9 cellular contexts compared by ENCODE assay signal in genomic region chr2:7430869-7431641, GRCh38.
DNase-seq lines count a peak whose midpoint lies in the region; ATAC-seq, FAIRE-seq and TF ChIP-seq lines count a peak whose summit lies in the region.
"Had no signal": no experiment of that assay in that cellular context is flagged by ENCODE, and none has a peak within 500 bp of the region (broad histone marks: within the 10 kb centered on the region; RNA-seq: fewer than 3 reads in every experiment).

No MANE protein-coding gene starts in this region.

- SMC1A ChIA-PET in GM12878 (lab: Charles Lee; ENCODE audit: uncharacterized antibody, unreplicated experiment), result interaction anchor here (0.9 to 1.2 kb wide), 3 partner anchors 94 to 1251 kb away, joined by 3 to 4 read pairs (median 3); no protein-coding TSS in a partner anchor

- BruUV-seq in GM12878 (replicated peaks; lab: Mats Ljungman, UMichigan), result no TSS peak

- TF ChIP-seq EP300 in GM12878 (IDR thresholded peaks at IDR 0.05; ENCODE audit: borderline replicate concordance in 1 of 2, control insufficient read depth in 1 of 2, low read depth in 2 of 2, low read length in 2 of 2), result peak in 1 of 2 experiments; percentile 41; a peak in 1 of 4 replicates

- H2AFZ ChIP-seq in GM12878 (ENCODE audit: control insufficient read depth, low read depth, low read length), result peak overlapping the region; percentile 53

- peak overlapping the region; percentile 53 for H3K4me3 ChIP-seq in GM12878
- peak overlapping the region; percentile 31 to 39 for H3K4me3 ChIP-seq in left lung

- TF ChIP-seq POLR2A in GM12878 (IDR thresholded peaks at IDR 0.05; ENCODE audit: low read depth, low read length), result no peak

- H3K36me3 ChIP-seq in GM12878 (ENCODE audit: control insufficient read depth in 2 of 2, insufficient read depth in 2 of 2, low read length in 1 of 2) (no peaks in the 10 kb centered on the region), left lung (no peaks in the 10 kb centered on the region)

- H3K4me2 ChIP-seq in GM12878 (ENCODE audit: control insufficient read depth, insufficient read depth), result peak overlapping the region; percentile 77

- TF ChIP-seq RAD21 in GM12878 (IDR thresholded peaks at IDR 0.05; ENCODE audit: insufficient read depth, low read depth, low read length), result no peak

- RAD21 ChIA-PET in GM12878 (lab: Charles Lee; ENCODE audit: unreplicated experiment), result interaction anchor here (0.8 to 1.3 kb wide), 5 partner anchors 84 to 294 kb away, joined by 3 read pairs; no protein-coding TSS in a partner anchor

- in situ Hi-C loops in GM12878 (cut with MboI), result no loop called here

- H3K79me2 ChIP-seq in GM12878 (ENCODE audit: control insufficient read depth, insufficient read depth, low read length), result no peaks in the 10 kb centered on the region

- no peak overlapping the region; the same call in 1 of the 2 replicates for H3K9ac ChIP-seq in GM12878 (ENCODE audit: control insufficient read depth, insufficient read depth, low read length)

- POLR2A ChIA-PET in GM12878 (lab: Charles Lee), result interaction anchor here (0.7 to 0.9 kb wide), 2 partner anchors 194 to 295 kb away, joined by 3 read pairs; no protein-coding TSS in a partner anchor

- DNase-seq in NCI-H2227 (lab: John Stamatoyannopoulos, UW; ENCODE audit: unreplicated experiment), result peak; percentile 50
- DNase-seq in NCI-H2227 treated with DMSO at 0.1 percent for 48 hours (lab: John Stamatoyannopoulos, UW), result no peak
- DNase-seq in NCI-H526 (lab: John Stamatoyannopoulos, UW), result peak; percentile 26 to 80
- no peak for DNase-seq in GM12878 (ENCODE audit: low read depth, low spot score)
- peak; percentile 75 to 91 for DNase-seq in left lung
- DNase-seq in stimulated activated CD8-positive, alpha-beta memory T cell treated with anti-CD3 and anti-CD28 coated beads, Interleukin-4, amount 100 ng/mL, for 48 hours, result peak; percentile 78
- no peak for DNase-seq in NK-92 (lab: John Stamatoyannopoulos, UW; ENCODE audit: unreplicated experiment)
- DNase-seq in glomerular visceral epithelial cell (ENCODE audit: extremely low spot score), result no peak

- CTCF ChIA-PET in GM12878 (lab: Yijun Ruan, JAX), result interaction anchor here (0.8 kb wide), 1 partner anchor 131 kb away, joined by 4 read pairs; no protein-coding TSS in a partner anchor

- no peaks in the 10 kb centered on the region; the same call in 1 of the 2 replicates for H4K20me1 ChIP-seq in GM12878 (ENCODE audit: control insufficient read depth, insufficient read depth)

- FAIRE-seq in GM12878 (lab: Jason Lieb, UNC), result no peak
- FAIRE-seq: frontal cortex had no signal

- 3% methylated on average over 40 of the region's 56 CpGs for WGBS in GM12878 (ENCODE audit: insufficient coverage, insufficient replicate concordance, low lambda C conversion rate, missing lambda C conversion rate)

- H3K27me3 ChIP-seq in GM12878 (replicated peaks in 1 of 2; ENCODE audit: control insufficient read depth in 2 of 2, insufficient read depth in 2 of 2, low read length in 1 of 2) (peaks cover 0 to 15% of the 10 kb centered on the region in 2 experiments; a peak in 3 of 4 replicates), left lung (peaks cover 0 to 20% of the 10 kb centered on the region in 2 donors)

- peaks cover 7% of the 10 kb centered on the region; the same call in 1 of the 2 replicates for H3K4me1 ChIP-seq in GM12878 (ENCODE audit: control insufficient read depth, insufficient read depth, low read length)
- H3K4me1 ChIP-seq in left lung, result peaks cover 0 to 40% of the 10 kb centered on the region in 2 donors

- TF ChIP-seq CTCF in GM12878 (IDR thresholded peaks at IDR 0.05 in 2 of 3, conservative IDR thresholded peaks at IDR 0.05 in 1 of 3; ENCODE audit: control insufficient read depth in 2 of 3, extremely low read depth in 1 of 3, insufficient read depth in 1 of 3, low read depth in 3 of 3, low read length in 3 of 3), result no peak
- no peak for TF ChIP-seq CTCF in left lung (IDR thresholded peaks at IDR 0.05)

- peaks cover 3% of the 10 kb centered on the region; the same call in 1 of the 3 replicates for H3K9me3 ChIP-seq in GM12878 (replicated peaks; ENCODE audit: control insufficient read depth, insufficient read depth, low read length)
- peaks cover 0 to 4% of the 10 kb centered on the region in 2 donors for H3K9me3 ChIP-seq in left lung

- intact Hi-C loops in GM12878 (cut with micrococcal nuclease; ENCODE audit: unreplicated experiment) (loop anchor here (5.0 to 10.0 kb wide), 3 partner anchors 396 to 1084 kb away; no protein-coding TSS in a partner anchor), left lung (cut with DNase I) (loop anchor here in 1 of 2 donors (10.0 kb wide), 1 partner anchor 1254 kb away; the partner anchor contains the start of gene ID2)

- peak; percentile 80 for ATAC-seq in GM12878
- peak; percentile 92 for ATAC-seq in left lung

- no peak overlapping the region for H3K27ac ChIP-seq in GM12878 (ENCODE audit: control insufficient read depth, insufficient read depth)
- peak overlapping the region in 1 of 2 donors; percentile 59 for H3K27ac ChIP-seq in left lung

TF ChIP-seq in GM12878, 131 proteins besides CTCF, POLR2A, EP300 and RAD21 (continues in another document):
- TF ChIP-seq EGR1 (IDR thresholded peaks at IDR 0.05; ENCODE audit: borderline replicate concordance in 1 of 2, low read depth in 2 of 2, low read length in 2 of 2) (no peak), KAT2A (conservative IDR thresholded peaks at IDR 0.05; ENCODE audit: control insufficient read depth, low read depth, low read length) (no peak), CHD2 (IDR thresholded peaks at IDR 0.05; ENCODE audit: borderline replicate concordance, low read depth, low read length) (peak; percentile 17; the same call in 1 of the 2 replicates), LARP7 (IDR thresholded peaks at IDR 0.05) (no peak; the same call in none of the 2 replicates), BRCA1 (IDR thresholded peaks at IDR 0.05; ENCODE audit: low read depth, low read length) (no peak), NFXL1 (IDR thresholded peaks at IDR 0.05; ENCODE audit: borderline replicate concordance) (no peak), RAD51 (IDR thresholded peaks at IDR 0.05) (no peak), ZBTB4 (CRISPR knock-in tag; IDR thresholded peaks at IDR 0.05) (no peak), CREB1 (IDR thresholded peaks at IDR 0.05; ENCODE audit: low read depth) (no peak), CHD1 (IDR thresholded peaks at IDR 0.05; ENCODE audit: low read depth, low read length) (no peak), SUZ12 (IDR thresholded peaks at IDR 0.05; ENCODE audit: unreplicated experiment) (no peak), WRNIP1 (IDR thresholded peaks at IDR 0.05; ENCODE audit: borderline replicate concordance, low read depth, low read length) (no peak), SIX5 (IDR thresholded peaks at IDR 0.05; ENCODE audit: low read depth, low read length, severe bottlenecking) (no peak), FOXK2 (IDR thresholded peaks at IDR 0.05) (no peak), IKZF2 (IDR thresholded peaks at IDR 0.05) (0 out of 4 replicates have a peak, but pooled peaks of 1 of the 2 experiments have one; percentile 13), TCF12 (IDR thresholded peaks at IDR 0.05; ENCODE audit: low read depth, low read length) (peak; percentile 46; the same call in 1 of the 2 replicates), SMARCA5 (IDR thresholded peaks at IDR 0.05) (peak; percentile 71; the same call in 1 of the 2 replicates), E2F8 (IDR thresholded peaks at IDR 0.05; ENCODE audit: low read depth, partially characterized antibody) (no peak)

Comparison
In these comparisons a context has a peak if more than half of its experiments do, and no peak if none do; other contexts are left out.
1. DNase-seq: peak in NCI-H2227 (single experiment), NCI-H526 (2 of 2), left lung (2 of 2) and stimulated activated CD8-positive, alpha-beta memory T cell treated with anti-CD3 and anti-CD28 coated beads, Interleukin-4, amount 100 ng/mL, for 48 hours (single experiment); none in NCI-H2227 treated with DMSO at 0.1 percent for 48 hours (single experiment), GM12878 (single experiment), NK-92 (single experiment) and glomerular visceral epithelial cell (single experiment).